ENCODE assay signal across 15 cellular contexts in genomic region chr2:190338453-190338852, GRCh38. TPM values are rescaled to one million over a fixed set of nuclear protein-coding genes. Genes with fewer than 3 reads are reported as not detected.
DNase-seq lines count a peak whose midpoint lies in the region; ATAC-seq, FAIRE-seq and TF ChIP-seq lines count a peak whose summit lies in the region.
"Had no signal": no experiment of that assay in that cellular context is flagged by ENCODE, and none has a peak within 500 bp of the region (broad histone marks: within the 10 kb centered on the region; RNA-seq: fewer than 3 reads in every experiment).

No MANE protein-coding gene starts in this region.

- H3K27me3 Mint-ChIP-seq in chondrocyte (ENCODE audit: low read depth): no peaks in the 10 kb centered on the region
- H3K27me3 Mint-ChIP-seq: T-cell had no signal

- peak; percentile 19 for TF ChIP-seq CTCF in D721Med (IDR thresholded peaks at IDR 0.05; ENCODE audit: insufficient read depth, missing control alignments)
- peak; percentile 20 for TF ChIP-seq CTCF in GM13977 (IDR thresholded peaks at IDR 0.05; ENCODE audit: extremely low read depth, insufficient read depth, missing control alignments)
- peak; percentile 45 for TF ChIP-seq CTCF in chondrocyte (IDR thresholded peaks at IDR 0.05)

- no peak overlapping the region for H2BK5ac ChIP-seq in mesenchymal stem cell (ENCODE audit: low read depth, low read length, poor library complexity, severe bottlenecking)

- no peak overlapping the region for H4K91ac ChIP-seq in mesenchymal stem cell (ENCODE audit: low read length)

- in situ Hi-C loops in GM13977 (cut with MboI; ENCODE audit: low pct_unique_long_range_greater_than_20kb, low sequenced_read_pairs, unreplicated experiment): no loop called here

- no peak overlapping the region for H3K27ac ChIP-seq in mesenchymal stem cell (ENCODE audit: low read length, poor library complexity, severe bottlenecking)
- H3K27ac ChIP-seq: GM23248 had no signal

- H4K8ac ChIP-seq in mesenchymal stem cell (ENCODE audit: low read length): no peak overlapping the region

- H3K4me3 Mint-ChIP-seq in chondrocyte (ENCODE audit: unreplicated experiment): no peak overlapping the region
- H3K4me3 Mint-ChIP-seq: T-cell had no signal

- no peaks in the 10 kb centered on the region for H3K27me3 ChIP-seq in mesenchymal stem cell (ENCODE audit: control insufficient read depth in 1 of 2, insufficient read depth in 1 of 2, low read length in 2 of 2)

- no peak for FAIRE-seq in D721Med (lab: Jason Lieb, UNC)
- FAIRE-seq: GM12891 had no signal

- H3K4me1 Mint-ChIP-seq in chondrocyte (ENCODE audit: low read depth): peaks cover 18% of the 10 kb centered on the region

- H3K23ac ChIP-seq in mesenchymal stem cell (ENCODE audit: low read length in 2 of 2): no peak overlapping the region

- H3K4me2 ChIP-seq in mesenchymal stem cell (ENCODE audit: low read length, poor library complexity, severe bottlenecking): no peak overlapping the region

- no peaks in the 10 kb centered on the region for H3K36me3 ChIP-seq in mesenchymal stem cell (ENCODE audit: control insufficient read depth in 1 of 2, insufficient read depth in 2 of 2, low read depth in 1 of 2, low read length in 2 of 2)

- H2BK120ac ChIP-seq in mesenchymal stem cell (ENCODE audit: low read depth, low read length): peak overlapping the region; percentile 13

- no peaks in the 10 kb centered on the region for H3K79me1 ChIP-seq in mesenchymal stem cell (replicated peaks; ENCODE audit: low read length, poor library complexity, severe bottlenecking)

- H2BK15ac ChIP-seq in mesenchymal stem cell (ENCODE audit: low read depth, poor library complexity, severe bottlenecking): no peak overlapping the region

- no peak overlapping the region for H3K4ac ChIP-seq in mesenchymal stem cell (ENCODE audit: low read depth in 1 of 2, low read length in 2 of 2)

- no peak overlapping the region for H2AK5ac ChIP-seq in mesenchymal stem cell (ENCODE audit: low read length, severe bottlenecking)

- no CpG with 5 or more reads among the region's 1 CpG for WGBS in mesenchymal stem cell

- H3K27ac Mint-ChIP-seq in chondrocyte (ENCODE audit: unreplicated experiment): no peak overlapping the region
- H3K27ac Mint-ChIP-seq: T-cell had no signal

- H3K4me1 ChIP-seq in mesenchymal stem cell (ENCODE audit: control insufficient read depth, insufficient read depth, low read depth, low read length): no peaks in the 10 kb centered on the region

- H3K9me3 Mint-ChIP-seq in chondrocyte (ENCODE audit: low read depth): peaks cover 3% of the 10 kb centered on the region
- H3K9me3 Mint-ChIP-seq: T-cell had no signal

- H3K9me3 ChIP-seq in mesenchymal stem cell (ENCODE audit: control insufficient read depth, low read length): no peaks in the 10 kb centered on the region

- DNase-seq in D721Med (ENCODE audit: insufficient read length, low spot score) (no peak), GM13977 (ENCODE audit: low spot score) (no peak), chondrocyte (ENCODE audit: low spot score) (no peak), mesenchymal stem cell (no peak), globus pallidus (ENCODE audit: low spot score) (no peak), KG1 (lab: John Stamatoyannopoulos, UW) (no peak)
- DNase-seq: GM23248, IMR-90, NCI-H1417 treated with DMSO at 0.1 percent for 48 hours, NCI-H2029, NCI-H510A, NCI-H774, T-cell had no signal

- no peak overlapping the region for H2AFZ ChIP-seq in mesenchymal stem cell (ENCODE audit: low read depth, low read length)
- H2AFZ ChIP-seq: GM23248 had no signal

- H3K18ac ChIP-seq in mesenchymal stem cell (ENCODE audit: low read depth in 1 of 2, low read length in 2 of 2): no peak overlapping the region

- no peak overlapping the region for H3K4me3 ChIP-seq in mesenchymal stem cell (ENCODE audit: insufficient read depth in 1 of 2, low read depth in 1 of 2, low read length in 2 of 2)
- H3K4me3 ChIP-seq: GM23248 had no signal

- no peak for ATAC-seq in HG03378 (IDR thresholded peaks at IDR 0.05; ENCODE audit: unreplicated experiment)
- ATAC-seq: T-cell had no signal

- H3K14ac ChIP-seq in mesenchymal stem cell (ENCODE audit: low read length in 2 of 2): no peak overlapping the region

- no peaks in the 10 kb centered on the region for H3K36me3 Mint-ChIP-seq in chondrocyte (ENCODE audit: low read depth)
- H3K36me3 Mint-ChIP-seq: T-cell had no signal

- H2BK12ac ChIP-seq in mesenchymal stem cell (ENCODE audit: low read length in 2 of 2): no peak overlapping the region

- H3K9ac ChIP-seq in mesenchymal stem cell (ENCODE audit: low read length): no peak overlapping the region
- H3K9ac ChIP-seq: GM23248 had no signal

RNA-seq across cellular contexts. Expression of gene INPP1, which starts 4.9 kb away (rescaled TPM):
- 14.2 to 15.4 TPM (median 14.4 TPM) in 3 replicates for total RNA-seq in chondrocyte
- 19.5 TPM for polyA plus RNA-seq in mesenchymal stem cell (2013, experiment 1 of 2)
- polyA plus RNA-seq in mesenchymal stem cell (2013, experiment 2 of 2): 17.6 TPM

RNA-seq across cellular contexts. Expression of gene HIBCH, which starts 18.8 kb away (rescaled TPM):
- total RNA-seq in chondrocyte: 19.1 to 32.4 TPM (median 20.7 TPM) in 3 replicates
- 17.1 TPM for polyA plus RNA-seq in mesenchymal stem cell (2013, experiment 1 of 2)
- 18.5 TPM for polyA plus RNA-seq in mesenchymal stem cell (2013, experiment 2 of 2)
